In the genomic region with DNA sequence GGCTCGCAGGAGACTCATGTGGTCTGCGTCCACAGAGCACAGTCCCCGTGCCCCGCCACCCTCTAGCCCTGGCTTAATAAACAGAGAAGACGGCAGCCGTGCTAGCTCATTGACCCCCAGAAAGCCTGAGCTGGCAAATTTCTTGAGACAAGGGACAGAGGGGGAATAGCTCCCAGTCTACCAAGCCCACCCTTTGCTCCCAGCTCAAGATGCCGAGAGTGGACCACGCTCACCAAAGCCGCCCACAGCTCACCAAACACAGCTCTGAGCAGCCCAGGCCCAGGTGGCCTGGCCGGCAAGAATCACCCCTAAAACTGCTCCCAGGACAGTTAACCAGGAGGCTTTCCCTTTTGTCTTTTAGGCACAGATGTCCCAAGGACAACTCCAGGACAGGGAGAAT, we compare ENCODE assay signal across 14 cellular contexts. TPM values are rescaled to one million over a fixed set of nuclear protein-coding genes. Genes with fewer than 3 reads are reported as not detected.
DNase-seq lines count a peak whose midpoint lies in the region; ATAC-seq and TF ChIP-seq lines count a peak whose summit lies in the region.
"Had no signal": no experiment of that assay in that cellular context is flagged by ENCODE, and none has a peak within 500 bp of the region (broad histone marks: within the 10 kb centered on the region; RNA-seq: fewer than 3 reads in every experiment).

No MANE protein-coding gene starts in this region.

- intact Hi-C loops in heart right ventricle (cut with DNase I), result loop anchor here in 4 of 10 donors (10.0 kb wide), 4 partner anchors 141 to 221 kb away; a partner anchor contains a TSS
- intact Hi-C loops in left ventricle myocardium superior (cut with micrococcal nuclease), result no loop called here

- H3K27ac Mint-ChIP-seq in chondrocyte (ENCODE audit: unreplicated experiment), result peak overlapping the region; percentile 96
- H3K27ac Mint-ChIP-seq in osteocyte (ENCODE audit: unreplicated experiment), result peak overlapping the region; percentile 85

- H3K4me3 ChIP-seq in heart right ventricle (no peak overlapping the region), upper lobe of left lung (no peak overlapping the region)
- H3K4me3 ChIP-seq: testis had no signal

- H3K27me3 Mint-ChIP-seq in chondrocyte (ENCODE audit: low read depth) (no peaks in the 10 kb centered on the region), osteocyte (ENCODE audit: unreplicated experiment) (no peaks in the 10 kb centered on the region)

- WGBS in heart right ventricle, 2 donors, result 85% methylated on average over 10 of the region's 10 CpGs
- WGBS in upper lobe of left lung, 2 donors, result 81 to 87% methylated on average over 6 to 10 of the region's 10 CpGs

- no peak for TF ChIP-seq POLR2A in upper lobe of left lung (IDR thresholded peaks at IDR 0.05)

- H3K4me3 Mint-ChIP-seq in chondrocyte (ENCODE audit: unreplicated experiment) (peak overlapping the region; percentile 63), osteocyte (ENCODE audit: unreplicated experiment) (no peak overlapping the region)

- no peak for DNase-seq in heart right ventricle
- no peak for DNase-seq in left ventricle myocardium superior
- DNase-seq in chondrocyte (ENCODE audit: low spot score), result no peak
- DNase-seq in osteocyte (ENCODE audit: extremely low spot score, unreplicated experiment), result no peak
- DNase-seq in upper lobe of left lung, result peak in 1 of 2 donors; percentile 29
- DNase-seq in MV-4-11 (lab: John Stamatoyannopoulos, UW), result no peak
- DNase-seq in NCI-H524 (lab: John Stamatoyannopoulos, UW), result no peak
- DNase-seq: activated naive CD4-positive, alpha-beta T cell; foreskin melanocyte; GF-D8; NCI-H226; testis had no signal

- no peak for TF ChIP-seq EP300 in upper lobe of left lung (IDR thresholded peaks at IDR 0.05)

- H3K4me1 Mint-ChIP-seq in chondrocyte (ENCODE audit: low read depth) (peaks cover 39% of the 10 kb centered on the region), osteocyte (ENCODE audit: unreplicated experiment) (peaks cover 34% of the 10 kb centered on the region)

- ATAC-seq in heart right ventricle (no peak), left ventricle myocardium superior (no peak), upper lobe of left lung (ENCODE audit: low FRiP score in 2 of 2) (no peak), HG02763 (IDR thresholded peaks at IDR 0.05; ENCODE audit: unreplicated experiment) (no peak)

- H3K9me3 Mint-ChIP-seq in chondrocyte (ENCODE audit: low read depth), result no peaks in the 10 kb centered on the region
- no peaks in the 10 kb centered on the region for H3K9me3 Mint-ChIP-seq in osteocyte (ENCODE audit: unreplicated experiment)

- peak overlapping the region in 6 of 10 donors; percentile 3 to 46 (median 32) for H3K27ac ChIP-seq in heart right ventricle
- peak overlapping the region in 3 of 4 donors; percentile 27 to 65 (median 43) for H3K27ac ChIP-seq in upper lobe of left lung
- H3K27ac ChIP-seq: HL-60, testis had no signal

- peaks cover 22 to 53% (median 41%) of the 10 kb centered on the region in 9 donors for H3K4me1 ChIP-seq in heart right ventricle
- H3K4me1 ChIP-seq in upper lobe of left lung, result peaks cover 22 to 75% (median 47%) of the 10 kb centered on the region in 4 donors

- TF ChIP-seq CTCF in heart right ventricle (IDR thresholded peaks at IDR 0.05), result no peak
- no peak for TF ChIP-seq CTCF in chondrocyte (IDR thresholded peaks at IDR 0.05)
- no peak for TF ChIP-seq CTCF in osteocyte (IDR thresholded peaks at IDR 0.05)
- no peak for TF ChIP-seq CTCF in upper lobe of left lung (IDR thresholded peaks at IDR 0.05)

- H3K27me3 ChIP-seq in heart right ventricle (peaks cover 0 to 39% (median 0%) of the 10 kb centered on the region in 7 donors), upper lobe of left lung (peaks cover 0 to 9% (median 0%) of the 10 kb centered on the region in 4 donors)
- H3K27me3 ChIP-seq: testis had no signal

- H3K36me3 Mint-ChIP-seq in chondrocyte (ENCODE audit: low read depth), result peaks cover 2% of the 10 kb centered on the region
- H3K36me3 Mint-ChIP-seq in osteocyte (ENCODE audit: unreplicated experiment), result peaks cover 15% of the 10 kb centered on the region

- peaks cover 0 to 31% (median 8%) of the 10 kb centered on the region in 9 donors for H3K36me3 ChIP-seq in heart right ventricle
- H3K36me3 ChIP-seq in upper lobe of left lung, result peaks cover 0 to 20% (median 10%) of the 10 kb centered on the region in 4 donors

- H3K9me3 ChIP-seq in heart right ventricle, result no peaks in the 10 kb centered on the region
- no peaks in the 10 kb centered on the region for H3K9me3 ChIP-seq in upper lobe of left lung
- H3K9me3 ChIP-seq: testis had no signal

RNA-seq across cellular contexts. Expression of a gene that starts 5.4 kb away (rescaled TPM):
- total RNA-seq in heart right ventricle, result 10 to 100 TPM; 16.7 to 38.5 (median 27.9) TPM
- 10 to 100 TPM; 14.3 to 18.3 TPM for polyA plus RNA-seq in heart right ventricle
- total RNA-seq in left ventricle myocardium superior, result 32.7 TPM
- 38.1 to 72.5 TPM (median 70.6 TPM) in 3 replicates for total RNA-seq in chondrocyte
- 92.0 and 93.6 TPM in 2 replicates for total RNA-seq in osteocyte
- 10 to 100 TPM; 23.0 to 73.3 (median 44.6) TPM for total RNA-seq in upper lobe of left lung
